ENCODE assay signal across 18 cellular contexts in genomic region chr7:77863860-77864259, GRCh38.
DNase-seq lines count a peak whose midpoint lies in the region; ATAC-seq, FAIRE-seq and TF ChIP-seq lines count a peak whose summit lies in the region.
"Had no signal": no experiment of that assay in that cellular context is flagged by ENCODE, and none has a peak within 500 bp of the region (broad histone marks: within the 10 kb centered on the region; RNA-seq: fewer than 3 reads in every experiment).

No MANE protein-coding gene starts in this region.

- H3K9me1 ChIP-seq in K562 (ENCODE audit: control insufficient read depth, insufficient read depth, low read length) = peaks cover 3% of the 10 kb centered on the region

- ATAC-seq in activated T-cell treated with anti-CD3 and anti-CD28 coated beads, Interleukin-2, amount 50 U/mL, for 72 hours (replicated peaks in 1 of 2) = no peak
- ATAC-seq in K562 (peak; percentile 53), HG02852 (IDR thresholded peaks at IDR 0.05; ENCODE audit: unreplicated experiment) (no peak), GM21786 (IDR thresholded peaks at IDR 0.05; ENCODE audit: unreplicated experiment) (no peak)
- ATAC-seq: A549, GM12878 had no signal

- no peak for TF ChIP-seq POLR2A in K562 (conservative IDR thresholded peaks at IDR 0.05)

- DNase-seq in activated T-cell treated with anti-CD3 and anti-CD28 coated beads, Interleukin-2, amount 50 U/mL, for 72 hours = no peak
- DNase-seq in activated T-cell treated with anti-CD3 and anti-CD28 coated beads, Interleukin-2, amount 50 U/mL, for 24 hours = no peak
- no peak for DNase-seq in K562 (ENCODE audit: extremely low read depth in 1 of 4, low spot score in 3 of 4)
- no peak for DNase-seq in WERI-Rb-1
- no peak for DNase-seq in GF-D8 (lab: John Stamatoyannopoulos, UW)
- DNase-seq: CD8-positive, alpha-beta memory T cell; DMS153; DMS79 treated with DMSO at 0.1 percent for 48 hours; HCEC 1CT had no signal

- peaks cover 4 to 8% of the 10 kb centered on the region in 2 experiments; a peak in 3 of 5 replicates for H3K4me1 ChIP-seq in K562 (replicated peaks in 1 of 2; ENCODE audit: control insufficient read depth in 2 of 2, insufficient read depth in 2 of 2, low read length in 2 of 2)

- no peaks in the 10 kb centered on the region for H3K9me3 Mint-ChIP-seq in activated T-cell treated with anti-CD3 and anti-CD28 coated beads, Interleukin-2, amount 50 U/mL, for 72 hours
- H3K9me3 Mint-ChIP-seq in activated T-cell treated with anti-CD3 and anti-CD28 coated beads, Interleukin-2, amount 50 U/mL, for 24 hours = no peaks in the 10 kb centered on the region
- H3K9me3 Mint-ChIP-seq: CD8-positive, alpha-beta memory T cell had no signal

- no peak for FAIRE-seq in K562 (lab: Jason Lieb, UNC)
- FAIRE-seq: A549, GM12878, HTR-8/SVneo had no signal

- H3F3A ChIP-seq in SU-DHL-6 (ENCODE audit: insufficient read depth) = peaks cover 21% of the 10 kb centered on the region; the same call in 1 of the 2 replicates

- no peaks in the 10 kb centered on the region for H3K9me2 ChIP-seq in SU-DHL-6 (replicated peaks; ENCODE audit: insufficient read depth, low read length)

- POLR2A ChIA-PET in K562 (lab: Yijun Ruan, JAX) = interaction anchor here (0.6 kb wide), 1 partner anchor 80 kb away, joined by 3 read pairs; no protein-coding TSS in a partner anchor

- TF ChIP-seq RAD21 in K562 (CRISPR knock-in tag; conservative IDR thresholded peaks at IDR 0.05 in 1 of 2, IDR thresholded peaks at IDR 0.05 in 1 of 2) = no peak

- no peaks in the 10 kb centered on the region for H3K36me3 Mint-ChIP-seq in activated T-cell treated with anti-CD3 and anti-CD28 coated beads, Interleukin-2, amount 50 U/mL, for 72 hours (ENCODE audit: insufficient read depth in 2 of 2)
- peaks cover 9% of the 10 kb centered on the region for H3K36me3 Mint-ChIP-seq in activated T-cell treated with anti-CD3 and anti-CD28 coated beads, Interleukin-2, amount 50 U/mL, for 24 hours (ENCODE audit: low read depth)

- H4K20me1 ChIP-seq in SU-DHL-6 (ENCODE audit: low read depth, low read length) (peaks cover 12% of the 10 kb centered on the region; the same call in 1 of the 2 replicates), K562 (replicated peaks; ENCODE audit: control insufficient read depth, insufficient read depth, low read length) (no peaks in the 10 kb centered on the region)
- H4K20me1 ChIP-seq: BLaER1 treated with 17β-estradiol and CSF1 and Interleukin-3, amounts not matched to agents 10 nM and 100 nM had no signal

- H3K4me3 Mint-ChIP-seq in activated T-cell treated with anti-CD3 and anti-CD28 coated beads, Interleukin-2, amount 50 U/mL, for 72 hours = no peak overlapping the region
- no peak overlapping the region for H3K4me3 Mint-ChIP-seq in activated T-cell treated with anti-CD3 and anti-CD28 coated beads, Interleukin-2, amount 50 U/mL, for 24 hours
- H3K4me3 Mint-ChIP-seq: CD8-positive, alpha-beta memory T cell had no signal

- H3K4me3 ChIP-seq in SU-DHL-6 (ENCODE audit: insufficient read depth, low read length, poor library complexity, severe bottlenecking) = no peak overlapping the region
- H3K4me3 ChIP-seq in K562 = no peak overlapping the region
- H3K4me3 ChIP-seq in WERI-Rb-1 (ENCODE audit: low read depth, low read length) = no peak overlapping the region
- H3K4me3 ChIP-seq: A549; BLaER1 treated with 17β-estradiol and CSF1 and Interleukin-3, amounts not matched to agents 10 nM and 100 nM; GM12878 had no signal

- H3K36me3 ChIP-seq in SU-DHL-6 (ENCODE audit: low read length) (peaks cover 15% of the 10 kb centered on the region; the same call in 1 of the 2 replicates), K562 (ENCODE audit: control insufficient read depth, insufficient read depth, low read length) (no peaks in the 10 kb centered on the region; the same call in 2 of the 3 replicates), WERI-Rb-1 (no peaks in the 10 kb centered on the region)

- peak overlapping the region; percentile 31 for H3K27ac Mint-ChIP-seq in activated T-cell treated with anti-CD3 and anti-CD28 coated beads, Interleukin-2, amount 50 U/mL, for 72 hours
- no peak overlapping the region for H3K27ac Mint-ChIP-seq in activated T-cell treated with anti-CD3 and anti-CD28 coated beads, Interleukin-2, amount 50 U/mL, for 24 hours

- no peaks in the 10 kb centered on the region for H3K27me3 Mint-ChIP-seq in activated T-cell treated with anti-CD3 and anti-CD28 coated beads, Interleukin-2, amount 50 U/mL, for 72 hours (ENCODE audit: low read depth)
- H3K27me3 Mint-ChIP-seq in activated T-cell treated with anti-CD3 and anti-CD28 coated beads, Interleukin-2, amount 50 U/mL, for 24 hours = no peaks in the 10 kb centered on the region
- H3K27me3 Mint-ChIP-seq: CD8-positive, alpha-beta memory T cell had no signal

- H3K4me2 ChIP-seq in SU-DHL-6 (ENCODE audit: low read depth, low read length, poor library complexity, severe bottlenecking) (peak overlapping the region; percentile 9), K562 (ENCODE audit: insufficient read depth, low read length) (no peak overlapping the region)
- H3K4me2 ChIP-seq: A549; BLaER1 treated with 17β-estradiol and CSF1 and Interleukin-3, amounts not matched to agents 10 nM and 100 nM; KMS-11 had no signal

- no peaks in the 10 kb centered on the region for H3K9me3 ChIP-seq in SU-DHL-6 (ENCODE audit: insufficient read depth, low read length)
- no peaks in the 10 kb centered on the region for H3K9me3 ChIP-seq in K562 (replicated peaks; ENCODE audit: control insufficient read depth, insufficient read depth, low read depth, low read length)
- H3K9me3 ChIP-seq in WERI-Rb-1 (ENCODE audit: severe bottlenecking) = no peaks in the 10 kb centered on the region
- H3K9me3 ChIP-seq: A549 had no signal

- H3K9ac ChIP-seq in SU-DHL-6 (ENCODE audit: low read length) (no peak overlapping the region), K562 (ENCODE audit: insufficient read depth in 1 of 2, low read depth in 2 of 2, low read length in 2 of 2) (no peak overlapping the region)
- H3K9ac ChIP-seq: BLaER1 treated with 17β-estradiol and CSF1 and Interleukin-3, amounts not matched to agents 10 nM and 100 nM; KMS-11 had no signal

- H3K27me3 ChIP-seq in SU-DHL-6 (ENCODE audit: low read length) (no peaks in the 10 kb centered on the region), K562 (ENCODE audit: control insufficient read depth in 2 of 2, insufficient read depth in 2 of 2, low read length in 2 of 2) (no peaks in the 10 kb centered on the region), WERI-Rb-1 (ENCODE audit: insufficient read depth, low read depth, severe bottlenecking) (no peaks in the 10 kb centered on the region)
- H3K27me3 ChIP-seq: BLaER1 treated with 17β-estradiol and CSF1 and Interleukin-3, amounts not matched to agents 10 nM and 100 nM had no signal

- BruUV-seq in K562 (replicated peaks; lab: Mats Ljungman, UMichigan) = no TSS peak

- H2AFZ ChIP-seq in SU-DHL-6 (ENCODE audit: low read depth, low read length, severe bottlenecking) (no peak overlapping the region), K562 (ENCODE audit: low read depth, low read length) (no peak overlapping the region)

- H3K4me1 Mint-ChIP-seq in activated T-cell treated with anti-CD3 and anti-CD28 coated beads, Interleukin-2, amount 50 U/mL, for 72 hours (ENCODE audit: low read depth) = peaks cover 17% of the 10 kb centered on the region
- peaks cover 35% of the 10 kb centered on the region for H3K4me1 Mint-ChIP-seq in activated T-cell treated with anti-CD3 and anti-CD28 coated beads, Interleukin-2, amount 50 U/mL, for 24 hours (ENCODE audit: low read depth)

- H3K27ac ChIP-seq in SU-DHL-6 (ENCODE audit: low read depth, low read length) (0 out of 2 replicates have a peak overlapping the region, but pooled peaks have one; percentile 23), K562 (ENCODE audit: extremely low read depth, low read depth, low read length) (no peak overlapping the region), WERI-Rb-1 (no peak overlapping the region)
- H3K27ac ChIP-seq: 22Rv1; A549; BLaER1 treated with 17β-estradiol and CSF1 and Interleukin-3, amounts not matched to agents 10 nM and 100 nM; KMS-11 had no signal

- no peak for TF ChIP-seq CTCF in SU-DHL-6 (IDR thresholded peaks at IDR 0.05; ENCODE audit: insufficient read depth, low read length, poor library complexity, severe bottlenecking)
- no peak for TF ChIP-seq CTCF in K562 (IDR thresholded peaks at IDR 0.05 in 2 of 3, conservative IDR thresholded peaks at IDR 0.05 in 1 of 3; ENCODE audit: insufficient read depth in 2 of 3, low read depth in 1 of 3, low read length in 3 of 3)
- TF ChIP-seq CTCF in WERI-Rb-1 (IDR thresholded peaks at IDR 0.05; ENCODE audit: low read depth, low read length) = no peak

- H3K79me2 ChIP-seq in SU-DHL-6 (ENCODE audit: insufficient read depth, low read length) = peaks cover 99% of the 10 kb centered on the region
- H3K79me2 ChIP-seq in K562 (ENCODE audit: control insufficient read depth, insufficient read depth, low read length) = peaks cover 48% of the 10 kb centered on the region

- CTCF ChIA-PET in K562 (lab: Yijun Ruan, JAX; ENCODE audit: low intra/inter-chr PET ratio) = no interaction called here

- intact Hi-C loops in K562 (cut with micrococcal nuclease) = no loop called here

- TF ChIP-seq EP300 in K562 (IDR thresholded peaks at IDR 0.05; ENCODE audit: low read length) = no peak

- 47% methylated on average over 2 of the region's 2 CpGs for WGBS in K562 (ENCODE audit: insufficient coverage, low coverage, missing lambda C conversion rate)

- in situ Hi-C loops in K562 (cut with MboI) = no loop called here

TF ChIP-seq in K562, 482 proteins besides CTCF, POLR2A, EP300 and RAD21:
- TF ChIP-seq FOXK2 (conservative IDR thresholded peaks at IDR 0.05 in 1 of 2, IDR thresholded peaks at IDR 0.05 in 1 of 2; ENCODE audit: low read depth in 2 of 2) (0 out of 4 replicates have a peak, but pooled peaks of 1 of the 2 experiments have one; percentile 29), ZNF668 (CRISPR knock-in tag; IDR thresholded peaks at IDR 0.05) (0 out of 2 replicates have a peak, but pooled peaks have one; percentile 10)
- TF ChIP-seq, protein P1, sequence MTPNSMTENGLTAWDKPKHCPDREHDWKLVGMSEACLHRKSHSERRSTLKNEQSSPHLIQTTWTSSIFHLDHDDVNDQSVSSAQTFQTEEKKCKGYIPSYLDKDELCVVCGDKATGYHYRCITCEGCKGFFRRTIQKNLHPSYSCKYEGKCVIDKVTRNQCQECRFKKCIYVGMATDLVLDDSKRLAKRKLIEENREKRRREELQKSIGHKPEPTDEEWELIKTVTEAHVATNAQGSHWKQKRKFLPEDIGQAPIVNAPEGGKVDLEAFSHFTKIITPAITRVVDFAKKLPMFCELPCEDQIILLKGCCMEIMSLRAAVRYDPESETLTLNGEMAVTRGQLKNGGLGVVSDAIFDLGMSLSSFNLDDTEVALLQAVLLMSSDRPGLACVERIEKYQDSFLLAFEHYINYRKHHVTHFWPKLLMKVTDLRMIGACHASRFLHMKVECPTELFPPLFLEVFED (CRISPR knock-in tag; conservative IDR thresholded peaks at IDR 0.05) = no peak
